Comparison of ENCODE assay signal across 8 cellular contexts in the genomic region with DNA sequence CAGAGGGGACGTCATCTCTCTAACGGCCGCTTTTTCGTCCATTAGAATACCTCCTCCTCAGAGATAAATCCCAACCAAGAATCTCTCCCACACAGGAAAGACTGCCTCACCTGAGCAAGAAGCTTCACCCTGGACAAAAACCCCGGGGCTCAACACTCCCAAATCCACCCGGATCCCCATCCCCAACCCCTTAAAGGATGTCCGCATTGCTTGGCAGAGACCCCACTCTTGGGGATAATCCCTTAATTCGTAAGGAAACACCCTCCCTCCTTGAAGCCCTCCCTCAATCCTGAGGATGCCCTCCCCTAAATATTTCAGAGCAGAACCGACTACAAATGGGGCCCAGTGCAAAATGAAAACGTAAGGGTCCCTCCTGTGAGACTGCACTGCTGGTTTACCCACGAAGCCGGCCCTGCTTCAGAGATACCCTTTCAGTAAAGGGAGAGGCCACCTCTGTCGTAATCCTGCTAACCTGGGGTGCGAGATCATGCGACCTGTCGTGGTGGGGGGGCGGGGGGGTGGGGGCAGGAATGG. TPM values are rescaled to one million over a fixed set of nuclear protein-coding genes. Genes with fewer than 3 reads are reported as not detected.
DNase-seq lines count a peak whose midpoint lies in the region; ATAC-seq and TF ChIP-seq lines count a peak whose summit lies in the region.

No MANE protein-coding gene starts in this region.

- CTCF ChIA-PET in activated naive CD4-positive, alpha-beta T cell treated with anti-CD3 and anti-CD28 coated beads, Interleukin-2, amount 10 ng/mL, durations not matched to agents 7 days and 5 days (lab: Charles Lee), result interaction anchor here (1.2 kb wide), 2 partner anchors 25 to 193 kb away, joined by 3 read pairs; a partner anchor contains a TSS
- CTCF ChIA-PET in Panc1 (lab: Charles Lee), result no interaction called here

- peak overlapping the region; percentile 76 for H3K27ac Mint-ChIP-seq in activated naive CD4-positive, alpha-beta T cell treated with anti-CD3 and anti-CD28 coated beads, Interleukin-2, amount 10 ng/mL, durations not matched to agents 7 days and 5 days
- peak overlapping the region; percentile 93 for H3K27ac Mint-ChIP-seq in progenitor cell of endocrine pancreas

- in situ Hi-C loops in Panc1 (cut with HindIII; ENCODE audit: low pct_unique_long_range_greater_than_20kb, low sequenced_read_pairs), result no loop called here

- peaks cover 21% of the 10 kb centered on the region for H3K4me1 ChIP-seq in Panc1 (ENCODE audit: control insufficient read depth, insufficient read depth, low read length)

- no peaks in the 10 kb centered on the region for H3K27me3 Mint-ChIP-seq in activated naive CD4-positive, alpha-beta T cell treated with anti-CD3 and anti-CD28 coated beads, Interleukin-2, amount 10 ng/mL, durations not matched to agents 7 days and 5 days
- no peaks in the 10 kb centered on the region for H3K27me3 Mint-ChIP-seq in progenitor cell of endocrine pancreas

- H3K4me1 Mint-ChIP-seq in activated naive CD4-positive, alpha-beta T cell treated with anti-CD3 and anti-CD28 coated beads, Interleukin-2, amount 10 ng/mL, durations not matched to agents 7 days and 5 days, result peaks cover 40% of the 10 kb centered on the region
- peaks cover 22% of the 10 kb centered on the region for H3K4me1 Mint-ChIP-seq in progenitor cell of endocrine pancreas (ENCODE audit: low read depth)

- H3K27ac ChIP-seq in Panc1 (ENCODE audit: low read length), result peak overlapping the region; percentile 96

- intact Hi-C loops in Panc1 (cut with micrococcal nuclease; ENCODE audit: unreplicated experiment), result no loop called here

- no TSS peak for BruUV-seq in Panc1 (replicated peaks; lab: Mats Ljungman, UMichigan)

- peak; percentile 19; the same call in 1 of the 2 replicates for ATAC-seq in Panc1
- ATAC-seq in HG03442 (IDR thresholded peaks at IDR 0.05; ENCODE audit: unreplicated experiment), result no peak

- H3K4me3 ChIP-seq in Panc1 (ENCODE audit: low read depth in 2 of 2, low read length in 2 of 2), result peak overlapping the region; percentile 73 to 99
- peak overlapping the region; percentile 91 for H3K4me3 ChIP-seq in epithelial cell of proximal tubule (ENCODE audit: low read depth, low read length)

- H3K4me3 Mint-ChIP-seq in activated naive CD4-positive, alpha-beta T cell treated with anti-CD3 and anti-CD28 coated beads, Interleukin-2, amount 10 ng/mL, durations not matched to agents 7 days and 5 days, result peak overlapping the region; percentile 93
- H3K4me3 Mint-ChIP-seq in progenitor cell of endocrine pancreas (ENCODE audit: low read depth), result peak overlapping the region; percentile 90

- H3K36me3 Mint-ChIP-seq in activated naive CD4-positive, alpha-beta T cell treated with anti-CD3 and anti-CD28 coated beads, Interleukin-2, amount 10 ng/mL, durations not matched to agents 7 days and 5 days, result peaks cover 29% of the 10 kb centered on the region
- peaks cover 13% of the 10 kb centered on the region for H3K36me3 Mint-ChIP-seq in progenitor cell of endocrine pancreas (ENCODE audit: insufficient read depth)

- DNase-seq in activated naive CD4-positive, alpha-beta T cell treated with anti-CD3 and anti-CD28 coated beads, Interleukin-2, amount 10 ng/mL, durations not matched to agents 7 days and 5 days, result no peak
- DNase-seq in activated naive CD4-positive, alpha-beta T cell treated with anti-CD3 and anti-CD28 coated beads, Interleukin-2, amount 50 U/mL, for 16 hours, result no peak
- DNase-seq in Panc1 (ENCODE audit: low read depth, low spot score) (no peak), epithelial cell of proximal tubule (ENCODE audit: low read depth) (no peak), progenitor cell of endocrine pancreas (ENCODE audit: low spot score, unreplicated experiment) (no peak), foreskin melanocyte (no peak)
- no peak for DNase-seq in stimulated activated naive CD4-positive, alpha-beta T cell (lab: John Stamatoyannopoulos, UW)

- H3K9me3 Mint-ChIP-seq in activated naive CD4-positive, alpha-beta T cell treated with anti-CD3 and anti-CD28 coated beads, Interleukin-2, amount 10 ng/mL, durations not matched to agents 7 days and 5 days, result no peaks in the 10 kb centered on the region
- H3K9me3 Mint-ChIP-seq in progenitor cell of endocrine pancreas (ENCODE audit: low read depth), result no peaks in the 10 kb centered on the region

- TF ChIP-seq CTCF in Panc1 (IDR thresholded peaks at IDR 0.05), result no peak
- TF ChIP-seq CTCF in epithelial cell of proximal tubule (conservative IDR thresholded peaks at IDR 0.05; ENCODE audit: low read depth, low read length), result no peak
- no peak for TF ChIP-seq CTCF in progenitor cell of endocrine pancreas (IDR thresholded peaks at IDR 0.05; ENCODE audit: unreplicated experiment)

- no peaks in the 10 kb centered on the region for H3K27me3 ChIP-seq in Panc1 (ENCODE audit: control insufficient read depth, insufficient read depth, low read length)

- POLR2A ChIA-PET in Panc1 (lab: Charles Lee), result interaction anchor here (0.6 to 0.8 kb wide), 2 partner anchors 34 to 701 kb away, joined by 3 to 4 read pairs; a partner anchor contains a TSS

- H3K36me3 ChIP-seq in Panc1 (ENCODE audit: control insufficient read depth, insufficient read depth, low read length), result peaks cover 19% of the 10 kb centered on the region

- H3K9me3 ChIP-seq in Panc1 (ENCODE audit: control insufficient read depth, insufficient read depth, low read depth, low read length), result no peaks in the 10 kb centered on the region

RNA-seq across cellular contexts. Expression of a gene that starts 0.7 kb away (rescaled TPM):
- total RNA-seq in Panc1 (2021; ENCODE audit: unreplicated experiment) (482 TPM), epithelial cell of proximal tubule (357 and 388 TPM in 2 replicates), progenitor cell of endocrine pancreas (356 and 386 TPM in 2 replicates)
- 526 TPM for polyA plus RNA-seq in Panc1 (2012; ENCODE audit: insufficient read length)

RNA-seq across cellular contexts. Expression of a gene that starts 25.7 kb away (rescaled TPM):
- 269 TPM for total RNA-seq in Panc1 (2021; ENCODE audit: unreplicated experiment)
- polyA plus RNA-seq in Panc1 (2012; ENCODE audit: insufficient read length), result 491 TPM
- 128 and 142 TPM in 2 replicates for total RNA-seq in epithelial cell of proximal tubule
- 282 and 286 TPM in 2 replicates for total RNA-seq in progenitor cell of endocrine pancreas

RNA-seq across cellular contexts. Expression of a gene that starts 33.7 kb away (rescaled TPM):
- total RNA-seq in Panc1 (2021; ENCODE audit: unreplicated experiment) (42.9 TPM), epithelial cell of proximal tubule (40.8 and 46.3 TPM in 2 replicates), progenitor cell of endocrine pancreas (33.3 and 36.2 TPM in 2 replicates)
- 38.8 TPM for polyA plus RNA-seq in Panc1 (2012; ENCODE audit: insufficient read length)

RNA-seq across cellular contexts. Expression of a gene that starts 38.9 kb away (rescaled TPM):
- total RNA-seq in Panc1 (2021; ENCODE audit: unreplicated experiment), result 177 TPM
- polyA plus RNA-seq in Panc1 (2012; ENCODE audit: insufficient read length), result 209 TPM
- total RNA-seq in epithelial cell of proximal tubule, result 66.9 and 81.2 TPM in 2 replicates
- 167 and 171 TPM in 2 replicates for total RNA-seq in progenitor cell of endocrine pancreas

RNA-seq across cellular contexts. Expression of a gene that starts 49.0 kb away (rescaled TPM):
- 34.7 TPM for total RNA-seq in Panc1 (2021; ENCODE audit: unreplicated experiment)
- polyA plus RNA-seq in Panc1 (2012; ENCODE audit: insufficient read length), result 10.4 TPM
- total RNA-seq in epithelial cell of proximal tubule, result 23.4 and 25.3 TPM in 2 replicates
- total RNA-seq in progenitor cell of endocrine pancreas, result 28.0 and 30.9 TPM in 2 replicates
